17 cellular contexts compared by ENCODE assay signal in the genomic region with DNA sequence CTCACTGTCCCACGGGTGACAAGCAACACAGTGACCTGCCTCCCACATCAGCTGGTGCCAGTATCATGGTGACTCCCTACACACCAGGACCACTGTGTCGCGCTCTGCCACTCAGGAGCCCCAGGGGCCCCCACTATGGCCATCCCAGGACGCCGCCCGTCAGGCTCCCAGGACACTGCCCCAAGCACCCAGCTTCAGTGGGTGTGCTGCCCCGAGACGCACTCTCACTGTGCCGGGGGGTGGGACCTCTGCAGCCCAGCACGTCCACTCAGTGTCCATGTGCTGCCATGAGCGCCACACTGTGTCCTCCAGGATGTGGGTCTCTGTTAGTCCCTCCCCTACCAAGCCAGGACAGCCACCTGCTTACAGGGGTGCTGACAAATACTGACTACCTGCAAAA.
DNase-seq lines count a peak whose midpoint lies in the region; ATAC-seq, FAIRE-seq and TF ChIP-seq lines count a peak whose summit lies in the region.
"Had no signal": no experiment of that assay in that cellular context is flagged by ENCODE, and none has a peak within 500 bp of the region (broad histone marks: within the 10 kb centered on the region; RNA-seq: fewer than 3 reads in every experiment).

No MANE protein-coding gene starts in this region.

- H3K4me2 ChIP-seq in K562 (ENCODE audit: insufficient read depth, low read length): no peak overlapping the region
- H3K4me2 ChIP-seq: GM23338 had no signal

- no peak overlapping the region for H3K4me3 Mint-ChIP-seq in activated CD4-positive, alpha-beta T cell treated with anti-CD3 and anti-CD28 coated beads, Interleukin-2, amount 10 ng/mL, durations not matched to agents 24 days and 14 days
- H3K4me3 Mint-ChIP-seq in stimulated activated naive B cell treated with anti-CD40 and anti-IgM and Interleukin-4, amounts not matched to agents 10 μg/mL and 1 μg/mL and 100 μg/mL, for 72 hours: no peak overlapping the region
- no peak overlapping the region for H3K4me3 Mint-ChIP-seq in CD4-positive, alpha-beta T cell
- H3K4me3 Mint-ChIP-seq in activated naive CD8-positive, alpha-beta T cell treated with anti-CD3 and anti-CD28 coated beads, Interleukin-2, amount 50 U/mL, for 24 hours: no peak overlapping the region
- H3K4me3 Mint-ChIP-seq: GM23338 had no signal

- peaks cover 62% of the 10 kb centered on the region for H4K20me1 ChIP-seq in K562 (replicated peaks; ENCODE audit: control insufficient read depth, insufficient read depth, low read length)

- H3K27me3 Mint-ChIP-seq in activated CD4-positive, alpha-beta T cell treated with anti-CD3 and anti-CD28 coated beads, Interleukin-2, amount 10 ng/mL, durations not matched to agents 24 days and 14 days: no peaks in the 10 kb centered on the region
- H3K27me3 Mint-ChIP-seq in stimulated activated naive B cell treated with anti-CD40 and anti-IgM and Interleukin-4, amounts not matched to agents 10 μg/mL and 1 μg/mL and 100 μg/mL, for 72 hours: no peaks in the 10 kb centered on the region
- H3K27me3 Mint-ChIP-seq in CD4-positive, alpha-beta T cell: no peaks in the 10 kb centered on the region
- H3K27me3 Mint-ChIP-seq in activated naive CD8-positive, alpha-beta T cell treated with anti-CD3 and anti-CD28 coated beads, Interleukin-2, amount 50 U/mL, for 24 hours: no peaks in the 10 kb centered on the region

- H3K27me3 ChIP-seq in K562 (ENCODE audit: control insufficient read depth in 2 of 2, insufficient read depth in 2 of 2, low read length in 2 of 2) (no peaks in the 10 kb centered on the region), lower lobe of right lung (ENCODE audit: low read depth) (no peaks in the 10 kb centered on the region)
- H3K27me3 ChIP-seq in CD4-positive, alpha-beta T cell (ENCODE audit: control insufficient read depth, insufficient read depth, low read length): no peaks in the 10 kb centered on the region
- H3K27me3 ChIP-seq: SJCRH30 had no signal

- 94% methylated on average over 11 of the region's 11 CpGs for WGBS in K562 (ENCODE audit: insufficient coverage, low coverage, missing lambda C conversion rate)

- peaks cover 40% of the 10 kb centered on the region for H3K4me1 Mint-ChIP-seq in activated CD4-positive, alpha-beta T cell treated with anti-CD3 and anti-CD28 coated beads, Interleukin-2, amount 10 ng/mL, durations not matched to agents 24 days and 14 days
- H3K4me1 Mint-ChIP-seq in stimulated activated naive B cell treated with anti-CD40 and anti-IgM and Interleukin-4, amounts not matched to agents 10 μg/mL and 1 μg/mL and 100 μg/mL, for 72 hours: peaks cover 50 to 83% of the 10 kb centered on the region in 2 donors
- H3K4me1 Mint-ChIP-seq in CD4-positive, alpha-beta T cell (ENCODE audit: low read depth): peaks cover 70% of the 10 kb centered on the region
- H3K4me1 Mint-ChIP-seq in activated naive CD8-positive, alpha-beta T cell treated with anti-CD3 and anti-CD28 coated beads, Interleukin-2, amount 50 U/mL, for 24 hours: peaks cover 76% of the 10 kb centered on the region

- DNase-seq in activated CD4-positive, alpha-beta T cell treated with anti-CD3 and anti-CD28 coated beads, Interleukin-2, amount 10 ng/mL, durations not matched to agents 24 days and 14 days: no peak
- no peak for DNase-seq in activated CD4-positive, alpha-beta T cell treated with anti-CD3 and anti-CD28 coated beads for 48 hours
- DNase-seq in K562 (ENCODE audit: extremely low read depth in 1 of 4, low spot score in 3 of 4): no peak
- peak; percentile 33 for DNase-seq in lower lobe of right lung
- DNase-seq in stimulated activated naive B cell treated with anti-CD40 and anti-IgM and Interleukin-4, amounts not matched to agents 10 μg/mL and 1 μg/mL and 100 μg/mL, for 72 hours: no peak
- DNase-seq in CD4-positive, alpha-beta T cell: no peak
- no peak for DNase-seq in NAMALWA (ENCODE audit: low spot score)
- no peak for DNase-seq in activated naive CD8-positive, alpha-beta T cell treated with anti-CD3 and anti-CD28 coated beads, Interleukin-2, amount 50 U/mL, for 24 hours
- DNase-seq: NCI-H1048, NCI-H146, NCI-H2081 treated with DMSO at 0.1 percent for 48 hours, NCI-H2227 treated with DMSO at 0.1 percent for 48 hours, NCI-H526, SJCRH30 had no signal

- CTCF ChIA-PET in K562 (lab: Yijun Ruan, JAX; ENCODE audit: low intra/inter-chr PET ratio): no interaction called here
- CTCF ChIA-PET in CD4-positive, alpha-beta T cell (lab: Charles Lee): interaction anchor here (0.6 kb wide), 1 partner anchor 142 kb away, joined by 3 read pairs; no protein-coding TSS in a partner anchor

- intact Hi-C loops in activated CD4-positive, alpha-beta T cell treated with anti-CD3 and anti-CD28 coated beads, Interleukin-2, amount 10 ng/mL, durations not matched to agents 24 days and 14 days (cut with micrococcal nuclease): no loop called here
- intact Hi-C loops in K562 (cut with micrococcal nuclease): no loop called here
- intact Hi-C loops in lower lobe of right lung (cut with DNase I): no loop called here
- intact Hi-C loops in CD4-positive, alpha-beta T cell (cut with DNase I, micrococcal nuclease): loop anchor here in 1 of 2 experiments (10.0 kb wide), 1 partner anchor 307 kb away; no protein-coding TSS in a partner anchor

- TF ChIP-seq POLR2A in K562 (conservative IDR thresholded peaks at IDR 0.05): no peak

- no TSS peak for BruUV-seq in K562 (replicated peaks; lab: Mats Ljungman, UMichigan)

- TF ChIP-seq EP300 in K562 (IDR thresholded peaks at IDR 0.05; ENCODE audit: low read length): no peak

- no peak overlapping the region for H2AFZ ChIP-seq in K562 (ENCODE audit: low read depth, low read length)
- H2AFZ ChIP-seq: GM23338 had no signal

- peaks cover 95% of the 10 kb centered on the region for H3K79me2 ChIP-seq in K562 (ENCODE audit: control insufficient read depth, insufficient read depth, low read length)

- H3K9me3 ChIP-seq in K562 (replicated peaks; ENCODE audit: control insufficient read depth, insufficient read depth, low read depth, low read length) (no peaks in the 10 kb centered on the region), lower lobe of right lung (no peaks in the 10 kb centered on the region)
- no peaks in the 10 kb centered on the region for H3K9me3 ChIP-seq in CD4-positive, alpha-beta T cell (ENCODE audit: control insufficient read depth, low read length)
- H3K9me3 ChIP-seq: SJCRH30 had no signal

- H3K4me3 ChIP-seq in K562 (no peak overlapping the region), lower lobe of right lung (no peak overlapping the region)
- H3K4me3 ChIP-seq: GM23338, SJCRH30 had no signal

- H3K36me3 ChIP-seq in K562 (ENCODE audit: control insufficient read depth, insufficient read depth, low read length) (peaks cover 11% of the 10 kb centered on the region; the same call in 2 of the 3 replicates), lower lobe of right lung (no peaks in the 10 kb centered on the region)

- peak overlapping the region; percentile 51 for H3K27ac Mint-ChIP-seq in activated CD4-positive, alpha-beta T cell treated with anti-CD3 and anti-CD28 coated beads, Interleukin-2, amount 10 ng/mL, durations not matched to agents 24 days and 14 days
- H3K27ac Mint-ChIP-seq in stimulated activated naive B cell treated with anti-CD40 and anti-IgM and Interleukin-4, amounts not matched to agents 10 μg/mL and 1 μg/mL and 100 μg/mL, for 72 hours: peak overlapping the region; percentile 69
- H3K27ac Mint-ChIP-seq in CD4-positive, alpha-beta T cell: no peak overlapping the region
- no peak overlapping the region for H3K27ac Mint-ChIP-seq in activated naive CD8-positive, alpha-beta T cell treated with anti-CD3 and anti-CD28 coated beads, Interleukin-2, amount 50 U/mL, for 24 hours
- H3K27ac Mint-ChIP-seq: GM23338 had no signal

- TF ChIP-seq CTCF in K562 (IDR thresholded peaks at IDR 0.05 in 2 of 3, conservative IDR thresholded peaks at IDR 0.05 in 1 of 3; ENCODE audit: insufficient read depth in 2 of 3, low read depth in 1 of 3, low read length in 3 of 3): no peak
- TF ChIP-seq CTCF in lower lobe of right lung (IDR thresholded peaks at IDR 0.05): no peak
- TF ChIP-seq CTCF in CD4-positive, alpha-beta T cell (IDR thresholded peaks at IDR 0.05): no peak

- H3K9me1 ChIP-seq in K562 (ENCODE audit: control insufficient read depth, insufficient read depth, low read length): peaks cover 16% of the 10 kb centered on the region

- H3K36me3 Mint-ChIP-seq in activated CD4-positive, alpha-beta T cell treated with anti-CD3 and anti-CD28 coated beads, Interleukin-2, amount 10 ng/mL, durations not matched to agents 24 days and 14 days (ENCODE audit: low read depth): peaks cover 8% of the 10 kb centered on the region
- H3K36me3 Mint-ChIP-seq in stimulated activated naive B cell treated with anti-CD40 and anti-IgM and Interleukin-4, amounts not matched to agents 10 μg/mL and 1 μg/mL and 100 μg/mL, for 72 hours: peaks cover 5 to 10% of the 10 kb centered on the region in 2 donors
- H3K36me3 Mint-ChIP-seq in CD4-positive, alpha-beta T cell (ENCODE audit: low read depth): peaks cover 10% of the 10 kb centered on the region
- peaks cover 6% of the 10 kb centered on the region for H3K36me3 Mint-ChIP-seq in activated naive CD8-positive, alpha-beta T cell treated with anti-CD3 and anti-CD28 coated beads, Interleukin-2, amount 50 U/mL, for 24 hours (ENCODE audit: low read depth)

- no peaks in the 10 kb centered on the region for H3K9me3 Mint-ChIP-seq in activated CD4-positive, alpha-beta T cell treated with anti-CD3 and anti-CD28 coated beads, Interleukin-2, amount 10 ng/mL, durations not matched to agents 24 days and 14 days
- H3K9me3 Mint-ChIP-seq in stimulated activated naive B cell treated with anti-CD40 and anti-IgM and Interleukin-4, amounts not matched to agents 10 μg/mL and 1 μg/mL and 100 μg/mL, for 72 hours: no peaks in the 10 kb centered on the region
- no peaks in the 10 kb centered on the region for H3K9me3 Mint-ChIP-seq in CD4-positive, alpha-beta T cell
- H3K9me3 Mint-ChIP-seq in activated naive CD8-positive, alpha-beta T cell treated with anti-CD3 and anti-CD28 coated beads, Interleukin-2, amount 50 U/mL, for 24 hours: no peaks in the 10 kb centered on the region
- H3K9me3 Mint-ChIP-seq: GM23338 had no signal

- H3K4me1 ChIP-seq in K562 (replicated peaks in 1 of 2; ENCODE audit: control insufficient read depth in 2 of 2, insufficient read depth in 2 of 2, low read length in 2 of 2) (peaks cover 26 to 42% of the 10 kb centered on the region in 2 experiments; a peak in 4 of 5 replicates), lower lobe of right lung (peaks cover 34% of the 10 kb centered on the region)

- POLR2A ChIA-PET in K562 (lab: Yijun Ruan, JAX): interaction anchor here (0.6 to 1.2 kb wide), 4 partner anchors 13 to 133 kb away, joined by 3 read pairs; no protein-coding TSS in a partner anchor
- POLR2A ChIA-PET in CD4-positive, alpha-beta T cell (lab: Charles Lee): no interaction called here

- H3K27ac ChIP-seq in K562 (ENCODE audit: extremely low read depth, low read depth, low read length): no peak overlapping the region
- H3K27ac ChIP-seq in lower lobe of right lung: no peak overlapping the region
- H3K27ac ChIP-seq in CD4-positive, alpha-beta T cell (ENCODE audit: low read depth, low read length): no peak overlapping the region
- H3K27ac ChIP-seq: 22Rv1, SJCRH30 had no signal

- no peak for ATAC-seq in K562
- ATAC-seq in lower lobe of right lung: no peak
- ATAC-seq in stimulated activated naive B cell treated with anti-CD40 and anti-IgM and Interleukin-4, amounts not matched to agents 10 μg/mL and 1 μg/mL and 100 μg/mL, for 72 hours (replicated peaks): no peak
- no peak for ATAC-seq in CD4-positive, alpha-beta T cell (ENCODE audit: poor library complexity)
- ATAC-seq in activated naive CD8-positive, alpha-beta T cell treated with anti-CD3 and anti-CD28 coated beads, Interleukin-2, amount 50 U/mL, for 24 hours: no peak
- ATAC-seq: GM23338 had no signal

- peak overlapping the region in 1 of 2 experiments; percentile 13; a peak in 2 of 4 replicates for H3K9ac ChIP-seq in K562 (ENCODE audit: insufficient read depth in 1 of 2, low read depth in 2 of 2, low read length in 2 of 2)

- TF ChIP-seq RAD21 in K562 (CRISPR knock-in tag; conservative IDR thresholded peaks at IDR 0.05 in 1 of 2, IDR thresholded peaks at IDR 0.05 in 1 of 2): no peak

- in situ Hi-C loops in K562 (cut with MboI): no loop called here

- FAIRE-seq in K562 (lab: Jason Lieb, UNC): no peak
- FAIRE-seq: G401.6 had no signal

Comparison
In these comparisons a context has a peak if more than half of its experiments do, and no peak if none do; other contexts are left out.
1. H3K27ac Mint-ChIP-seq: peak in activated CD4-positive, alpha-beta T cell treated with anti-CD3 and anti-CD28 coated beads, Interleukin-2, amount 10 ng/mL, durations not matched to agents 24 days and 14 days (single experiment) and stimulated activated naive B cell treated with anti-CD40 and anti-IgM and Interleukin-4, amounts not matched to agents 10 μg/mL and 1 μg/mL and 100 μg/mL, for 72 hours (single experiment); none in CD4-positive, alpha-beta T cell (single experiment) and activated naive CD8-positive, alpha-beta T cell treated with anti-CD3 and anti-CD28 coated beads, Interleukin-2, amount 50 U/mL, for 24 hours (single experiment).